ENCODE assay signal across 1 cellular context in genomic region chr1:85259118-85259865, GRCh38.
A peak's percentile ranks its signal among the peaks of the same experiment; 100 is the strongest.
TF ChIP-seq lines count a peak whose summit lies in the region.

Gene C1orf52 (minus strand): TSS chr1:85259662. CDS start chr1:85259633, 29 bp downstream.

TF ChIP-seq in HCT116, 20 proteins besides CTCF, POLR2A, EP300 and RAD21 (continued from another document):
- TF ChIP-seq, protein P1, sequence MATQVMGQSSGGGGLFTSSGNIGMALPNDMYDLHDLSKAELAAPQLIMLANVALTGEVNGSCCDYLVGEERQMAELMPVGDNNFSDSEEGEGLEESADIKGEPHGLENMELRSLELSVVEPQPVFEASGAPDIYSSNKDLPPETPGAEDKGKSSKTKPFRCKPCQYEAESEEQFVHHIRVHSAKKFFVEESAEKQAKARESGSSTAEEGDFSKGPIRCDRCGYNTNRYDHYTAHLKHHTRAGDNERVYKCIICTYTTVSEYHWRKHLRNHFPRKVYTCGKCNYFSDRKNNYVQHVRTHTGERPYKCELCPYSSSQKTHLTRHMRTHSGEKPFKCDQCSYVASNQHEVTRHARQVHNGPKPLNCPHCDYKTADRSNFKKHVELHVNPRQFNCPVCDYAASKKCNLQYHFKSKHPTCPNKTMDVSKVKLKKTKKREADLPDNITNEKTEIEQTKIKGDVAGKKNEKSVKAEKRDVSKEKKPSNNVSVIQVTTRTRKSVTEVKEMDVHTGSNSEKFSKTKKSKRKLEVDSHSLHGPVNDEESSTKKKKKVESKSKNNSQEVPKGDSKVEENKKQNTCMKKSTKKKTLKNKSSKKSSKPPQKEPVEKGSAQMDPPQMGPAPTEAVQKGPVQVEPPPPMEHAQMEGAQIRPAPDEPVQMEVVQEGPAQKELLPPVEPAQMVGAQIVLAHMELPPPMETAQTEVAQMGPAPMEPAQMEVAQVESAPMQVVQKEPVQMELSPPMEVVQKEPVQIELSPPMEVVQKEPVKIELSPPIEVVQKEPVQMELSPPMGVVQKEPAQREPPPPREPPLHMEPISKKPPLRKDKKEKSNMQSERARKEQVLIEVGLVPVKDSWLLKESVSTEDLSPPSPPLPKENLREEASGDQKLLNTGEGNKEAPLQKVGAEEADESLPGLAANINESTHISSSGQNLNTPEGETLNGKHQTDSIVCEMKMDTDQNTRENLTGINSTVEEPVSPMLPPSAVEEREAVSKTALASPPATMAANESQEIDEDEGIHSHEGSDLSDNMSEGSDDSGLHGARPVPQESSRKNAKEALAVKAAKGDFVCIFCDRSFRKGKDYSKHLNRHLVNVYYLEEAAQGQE (IDR thresholded peaks at IDR 0.05; ENCODE audit: low read depth): no peak
- TF ChIP-seq, protein P2, sequence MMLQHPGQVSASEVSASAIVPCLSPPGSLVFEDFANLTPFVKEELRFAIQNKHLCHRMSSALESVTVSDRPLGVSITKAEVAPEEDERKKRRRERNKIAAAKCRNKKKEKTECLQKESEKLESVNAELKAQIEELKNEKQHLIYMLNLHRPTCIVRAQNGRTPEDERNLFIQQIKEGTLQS (IDR thresholded peaks at IDR 0.05): no peak
- peak; percentile 79 for TF ChIP-seq ELF1 (IDR thresholded peaks at IDR 0.05; ENCODE audit: borderline replicate concordance, low read depth)
